Comparison of ENCODE assay signal across 1 cellular context in the genomic region with DNA sequence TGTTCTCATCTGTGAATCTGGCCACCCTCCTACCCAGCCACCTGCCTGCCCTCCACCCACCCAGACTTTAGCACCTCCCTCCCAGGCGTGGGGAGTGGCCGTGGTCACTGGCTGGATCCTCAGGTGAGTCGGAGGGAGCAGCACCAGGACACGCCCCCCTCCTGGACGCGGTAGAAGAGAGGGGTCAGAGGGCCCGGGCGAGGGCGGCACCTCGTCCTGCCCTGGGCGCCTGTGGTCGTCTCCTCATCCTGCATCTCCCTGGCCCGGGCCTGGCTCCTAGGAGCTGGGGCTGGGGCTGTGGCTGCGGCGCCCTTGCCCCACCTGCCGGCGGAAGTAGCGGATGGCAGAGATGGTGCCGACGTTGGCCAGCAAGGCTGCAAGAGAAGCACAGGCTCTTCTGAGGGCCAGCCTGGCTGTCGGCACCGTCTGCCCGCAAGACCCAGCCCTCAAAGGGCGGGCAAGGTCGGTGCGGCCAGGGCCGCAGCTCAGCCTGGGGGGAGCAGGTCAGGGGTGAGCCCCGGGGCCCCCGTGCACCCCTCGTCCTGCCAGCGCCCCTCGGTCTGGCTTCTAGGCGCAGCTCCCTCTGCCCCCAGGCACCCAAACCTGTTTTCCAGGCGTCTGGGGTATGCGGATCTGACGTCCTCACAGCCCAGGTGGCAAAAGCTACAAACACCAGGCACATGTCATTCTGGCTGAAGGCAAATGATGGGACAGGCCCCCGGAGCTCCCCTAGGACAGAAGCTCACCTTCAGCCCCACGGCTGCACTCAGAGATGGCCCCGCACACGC.
TF ChIP-seq lines count a peak whose summit lies in the region.

No MANE protein-coding gene starts in this region.

TF ChIP-seq in liver, 16 proteins besides CTCF, POLR2A, EP300 and RAD21 (continued from another document):
- TF ChIP-seq, protein P1, sequence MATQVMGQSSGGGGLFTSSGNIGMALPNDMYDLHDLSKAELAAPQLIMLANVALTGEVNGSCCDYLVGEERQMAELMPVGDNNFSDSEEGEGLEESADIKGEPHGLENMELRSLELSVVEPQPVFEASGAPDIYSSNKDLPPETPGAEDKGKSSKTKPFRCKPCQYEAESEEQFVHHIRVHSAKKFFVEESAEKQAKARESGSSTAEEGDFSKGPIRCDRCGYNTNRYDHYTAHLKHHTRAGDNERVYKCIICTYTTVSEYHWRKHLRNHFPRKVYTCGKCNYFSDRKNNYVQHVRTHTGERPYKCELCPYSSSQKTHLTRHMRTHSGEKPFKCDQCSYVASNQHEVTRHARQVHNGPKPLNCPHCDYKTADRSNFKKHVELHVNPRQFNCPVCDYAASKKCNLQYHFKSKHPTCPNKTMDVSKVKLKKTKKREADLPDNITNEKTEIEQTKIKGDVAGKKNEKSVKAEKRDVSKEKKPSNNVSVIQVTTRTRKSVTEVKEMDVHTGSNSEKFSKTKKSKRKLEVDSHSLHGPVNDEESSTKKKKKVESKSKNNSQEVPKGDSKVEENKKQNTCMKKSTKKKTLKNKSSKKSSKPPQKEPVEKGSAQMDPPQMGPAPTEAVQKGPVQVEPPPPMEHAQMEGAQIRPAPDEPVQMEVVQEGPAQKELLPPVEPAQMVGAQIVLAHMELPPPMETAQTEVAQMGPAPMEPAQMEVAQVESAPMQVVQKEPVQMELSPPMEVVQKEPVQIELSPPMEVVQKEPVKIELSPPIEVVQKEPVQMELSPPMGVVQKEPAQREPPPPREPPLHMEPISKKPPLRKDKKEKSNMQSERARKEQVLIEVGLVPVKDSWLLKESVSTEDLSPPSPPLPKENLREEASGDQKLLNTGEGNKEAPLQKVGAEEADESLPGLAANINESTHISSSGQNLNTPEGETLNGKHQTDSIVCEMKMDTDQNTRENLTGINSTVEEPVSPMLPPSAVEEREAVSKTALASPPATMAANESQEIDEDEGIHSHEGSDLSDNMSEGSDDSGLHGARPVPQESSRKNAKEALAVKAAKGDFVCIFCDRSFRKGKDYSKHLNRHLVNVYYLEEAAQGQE (IDR thresholded peaks at IDR 0.05) = no peak
- no peak for TF ChIP-seq NR2F2 (IDR thresholded peaks at IDR 0.05)
- no peak for TF ChIP-seq HNF4G (IDR thresholded peaks at IDR 0.05)
- TF ChIP-seq HNF4A (conservative IDR thresholded peaks at IDR 0.05) = no peak
